ENCODE assay signal across 8 cellular contexts in genomic region chr18:50281295-50281971, GRCh38.
DNase-seq lines count a peak whose midpoint lies in the region; ATAC-seq and TF ChIP-seq lines count a peak whose summit lies in the region.

Gene MBD1 (minus strand): TSS chr18:50281523. CDS start chr18:50279992, 1,531 bp downstream.

- H3K27ac ChIP-seq in C4-2B, result peak within 1 kb of the TSS; percentile 93

- ATAC-seq in GM19351 (IDR thresholded peaks at IDR 0.05; ENCODE audit: unreplicated experiment) (peak; percentile 91), HG03521 (IDR thresholded peaks at IDR 0.05; ENCODE audit: unreplicated experiment) (peak; percentile 85)

- DNase-seq in NCI-H748 (lab: John Stamatoyannopoulos, UW; ENCODE audit: unreplicated experiment) (peak; percentile 100), cortex of kidney (lab: John Stamatoyannopoulos, UW) (peak; percentile 97), left kidney (ENCODE audit: low read depth, low spot score) (peak; percentile 99)
- peak; percentile 95 for DNase-seq in activated CD4-positive, alpha-beta T cell treated with anti-CD3 and anti-CD28 coated beads, Interleukin-2, amount 50 U/mL, for 1 hour
- DNase-seq in stimulated activated CD4-positive, alpha-beta T cell treated with anti-CD3 and anti-CD28 coated beads, Interleukin-2, amount 100 ng/mL, for 24 hours, result peak; percentile 94 to 96

- TF ChIP-seq CTCF in C4-2B (conservative IDR thresholded peaks at IDR 0.05), result peak; percentile 89

Comparison
In these comparisons a context has a peak if more than half of its experiments do, and no peak if none do; other contexts are left out.
1. Peak in every context shown above with its lines: DNase-seq, ATAC-seq and H3K27ac ChIP-seq.